8 cellular contexts compared by ENCODE assay signal in the genomic region with DNA sequence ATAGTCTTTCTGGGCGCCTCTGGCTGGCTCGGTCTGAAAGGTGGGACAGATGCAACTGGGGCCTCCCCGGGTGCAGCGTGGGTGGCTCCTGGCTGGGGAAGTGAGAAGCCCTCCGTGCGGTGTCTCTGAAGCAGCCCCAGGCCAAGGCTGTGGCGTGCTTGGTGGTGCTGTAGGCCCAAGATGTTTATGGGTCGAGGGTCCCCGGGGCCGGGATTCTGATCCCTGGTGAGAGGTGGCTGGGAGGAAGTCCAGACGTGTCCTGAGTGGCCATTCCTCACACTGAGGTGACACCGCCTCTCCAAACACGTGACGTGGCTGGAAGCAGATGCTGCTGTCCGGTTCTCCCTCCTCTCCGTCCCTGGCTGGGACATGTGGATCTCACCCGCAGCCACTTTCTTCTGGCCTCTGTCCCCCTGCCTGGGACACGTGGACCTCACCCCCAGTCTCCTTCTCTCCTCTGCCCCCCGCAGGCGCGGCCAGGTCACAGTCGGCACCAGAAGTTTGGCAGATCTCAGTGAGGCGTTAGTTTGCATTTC. TPM values are rescaled to one million over a fixed set of nuclear protein-coding genes. Genes with fewer than 3 reads are reported as not detected.
DNase-seq lines count a peak whose midpoint lies in the region; ATAC-seq and TF ChIP-seq lines count a peak whose summit lies in the region.

No MANE protein-coding gene starts in this region.

- intact Hi-C loops in vagina (cut with DNase I) = no loop called here

- DNase-seq in HL-60 (ENCODE audit: low read depth in 1 of 2, low spot score in 1 of 2) (peak in 1 of 2 experiments; percentile 7), erythroblast (lab: John Stamatoyannopoulos, UW) (peak; percentile 28 to 34), vagina (ENCODE audit: extremely low spot score in 2 of 2) (peak in 1 of 2 donors; percentile 94), COR-L47 (lab: John Stamatoyannopoulos, UW) (no peak)
- peak; percentile 83 for DNase-seq in activated CD4-positive, alpha-beta T cell treated with anti-CD3 and anti-CD28 coated beads for 48 hours

- H3K9me3 ChIP-seq in ES-I3 (ENCODE audit: control insufficient read depth, insufficient read depth, low read length) (no peaks in the 10 kb centered on the region), neutrophil (no peaks in the 10 kb centered on the region), vagina (no peaks in the 10 kb centered on the region)

- H3K4me3 ChIP-seq in HL-60 (replicated peaks; ENCODE audit: insufficient read depth, low read length) (peak overlapping the region; percentile 72), neutrophil (ENCODE audit: low read depth in 1 of 2, low read length in 1 of 2) (peak overlapping the region; percentile 67 to 72), vagina (peak overlapping the region; percentile 59 to 64)

- peak overlapping the region; percentile 49; the same call in 1 of the 2 replicates for H3K9ac ChIP-seq in ES-I3 (ENCODE audit: low read depth, low read length)

- no peaks in the 10 kb centered on the region for H3K36me3 ChIP-seq in ES-I3 (ENCODE audit: insufficient read depth, low read length)
- no peaks in the 10 kb centered on the region for H3K36me3 ChIP-seq in neutrophil
- no peaks in the 10 kb centered on the region for H3K36me3 ChIP-seq in vagina

- TF ChIP-seq POLR2A in erythroblast (IDR thresholded peaks at IDR 0.05; ENCODE audit: low read length) = no peak
- TF ChIP-seq POLR2A in vagina (IDR thresholded peaks at IDR 0.05) = no peak

- no peak for TF ChIP-seq CTCF in HL-60 (IDR thresholded peaks at IDR 0.05; ENCODE audit: insufficient read depth, low read length)
- no peak for TF ChIP-seq CTCF in neutrophil (IDR thresholded peaks at IDR 0.05)
- TF ChIP-seq CTCF in vagina (IDR thresholded peaks at IDR 0.05) = no peak

- H3K27me3 ChIP-seq in HL-60 (ENCODE audit: insufficient read depth, poor library complexity, severe bottlenecking) (no peaks in the 10 kb centered on the region), neutrophil (peaks cover 12% of the 10 kb centered on the region), vagina (no peaks in the 10 kb centered on the region)

- H3K4me1 ChIP-seq in ES-I3 (ENCODE audit: insufficient read depth, low read length) (peaks cover 11% of the 10 kb centered on the region; the same call in 1 of the 2 replicates), neutrophil (ENCODE audit: control insufficient read depth in 1 of 2, insufficient read depth in 1 of 2, low read depth in 1 of 2, low read length in 1 of 2) (peaks cover 17% of the 10 kb centered on the region in 2 experiments), vagina (peaks cover 22% of the 10 kb centered on the region)

- peak overlapping the region; percentile 41 for H3K27ac ChIP-seq in HL-60 (replicated peaks)
- peak overlapping the region; percentile 63 for H3K27ac ChIP-seq in neutrophil
- H3K27ac ChIP-seq in vagina = peak overlapping the region; percentile 84

- ATAC-seq in GM19467 (IDR thresholded peaks at IDR 0.05; ENCODE audit: unreplicated experiment) = peak; percentile 55

RNA-seq across cellular contexts. Expression of gene RTP5, which starts 12.6 kb away (rescaled TPM):
- total RNA-seq in vagina = not detected

RNA-seq across cellular contexts. Expression of gene PDCD1, which starts 23.5 kb away (rescaled TPM):
- 3.9 TPM for total RNA-seq in vagina
